Comparison of ENCODE assay signal across 1 cellular context in the genomic region with DNA sequence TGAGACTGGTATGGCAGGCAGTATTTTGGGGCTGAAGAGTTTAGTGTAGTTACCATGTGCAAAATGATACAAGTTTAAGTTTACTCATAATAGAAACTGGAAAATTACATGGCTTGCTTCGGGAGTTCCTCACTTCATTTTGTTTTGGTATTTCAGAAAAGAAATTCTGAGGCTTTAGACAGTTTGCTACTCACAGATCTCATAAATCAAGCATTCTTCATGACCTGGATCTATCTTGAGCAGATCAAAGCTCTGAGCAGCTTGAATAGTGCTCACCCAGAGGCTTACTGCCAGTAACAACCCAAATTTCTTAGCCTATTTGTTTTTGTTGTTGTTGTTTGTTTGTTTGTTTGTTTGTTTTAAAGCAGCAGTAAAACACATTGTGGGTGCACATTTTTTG.
TF ChIP-seq lines count a peak whose summit lies in the region.

No MANE protein-coding gene starts in this region.

TF ChIP-seq in WTC11, 78 proteins besides CTCF, POLR2A, EP300 and RAD21 (continued from another document):
- TF ChIP-seq, protein P1, sequence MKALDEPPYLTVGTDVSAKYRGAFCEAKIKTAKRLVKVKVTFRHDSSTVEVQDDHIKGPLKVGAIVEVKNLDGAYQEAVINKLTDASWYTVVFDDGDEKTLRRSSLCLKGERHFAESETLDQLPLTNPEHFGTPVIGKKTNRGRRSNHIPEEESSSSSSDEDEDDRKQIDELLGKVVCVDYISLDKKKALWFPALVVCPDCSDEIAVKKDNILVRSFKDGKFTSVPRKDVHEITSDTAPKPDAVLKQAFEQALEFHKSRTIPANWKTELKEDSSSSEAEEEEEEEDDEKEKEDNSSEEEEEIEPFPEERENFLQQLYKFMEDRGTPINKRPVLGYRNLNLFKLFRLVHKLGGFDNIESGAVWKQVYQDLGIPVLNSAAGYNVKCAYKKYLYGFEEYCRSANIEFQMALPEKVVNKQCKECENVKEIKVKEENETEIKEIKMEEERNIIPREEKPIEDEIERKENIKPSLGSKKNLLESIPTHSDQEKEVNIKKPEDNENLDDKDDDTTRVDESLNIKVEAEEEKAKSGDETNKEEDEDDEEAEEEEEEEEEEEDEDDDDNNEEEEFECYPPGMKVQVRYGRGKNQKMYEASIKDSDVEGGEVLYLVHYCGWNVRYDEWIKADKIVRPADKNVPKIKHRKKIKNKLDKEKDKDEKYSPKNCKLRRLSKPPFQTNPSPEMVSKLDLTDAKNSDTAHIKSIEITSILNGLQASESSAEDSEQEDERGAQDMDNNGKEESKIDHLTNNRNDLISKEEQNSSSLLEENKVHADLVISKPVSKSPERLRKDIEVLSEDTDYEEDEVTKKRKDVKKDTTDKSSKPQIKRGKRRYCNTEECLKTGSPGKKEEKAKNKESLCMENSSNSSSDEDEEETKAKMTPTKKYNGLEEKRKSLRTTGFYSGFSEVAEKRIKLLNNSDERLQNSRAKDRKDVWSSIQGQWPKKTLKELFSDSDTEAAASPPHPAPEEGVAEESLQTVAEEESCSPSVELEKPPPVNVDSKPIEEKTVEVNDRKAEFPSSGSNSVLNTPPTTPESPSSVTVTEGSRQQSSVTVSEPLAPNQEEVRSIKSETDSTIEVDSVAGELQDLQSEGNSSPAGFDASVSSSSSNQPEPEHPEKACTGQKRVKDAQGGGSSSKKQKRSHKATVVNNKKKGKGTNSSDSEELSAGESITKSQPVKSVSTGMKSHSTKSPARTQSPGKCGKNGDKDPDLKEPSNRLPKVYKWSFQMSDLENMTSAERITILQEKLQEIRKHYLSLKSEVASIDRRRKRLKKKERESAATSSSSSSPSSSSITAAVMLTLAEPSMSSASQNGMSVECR (CRISPR knock-in tag; IDR thresholded peaks at IDR 0.05; ENCODE audit: borderline replicate concordance): no peak
TF ChIP-seq in WTC11: peak in this region for 0.
